ENCODE assay signal across 1 cellular context in genomic region chr12:121536929-121537813, GRCh38.
A peak's percentile ranks its signal among the peaks of the same experiment; 100 is the strongest.
TF ChIP-seq lines count a peak whose summit lies in the region.

No MANE protein-coding gene starts in this region.

TF ChIP-seq in GM12878, 131 proteins besides CTCF, POLR2A, EP300 and RAD21 (continued from another document and continues in another):
- TF ChIP-seq SKIL (IDR thresholded peaks at IDR 0.05; ENCODE audit: low read depth, poor library complexity, severe bottlenecking) (no peak), ZNF207 (IDR thresholded peaks at IDR 0.05; ENCODE audit: borderline replicate concordance) (no peak), PML (IDR thresholded peaks at IDR 0.05; ENCODE audit: low read length) (peak; percentile 76; the same call in 1 of the 2 replicates), MEF2B (IDR thresholded peaks at IDR 0.05; ENCODE audit: partially characterized antibody, poor library complexity, severe bottlenecking) (peak; percentile 53), ZBTB11 (CRISPR knock-in tag; IDR thresholded peaks at IDR 0.05) (no peak), BCL11A (IDR thresholded peaks at IDR 0.05; ENCODE audit: low read depth, low read length) (0 out of 2 replicates have a peak, but pooled peaks have one; percentile 16), ZBTB40 (IDR thresholded peaks at IDR 0.05; ENCODE audit: borderline replicate concordance) (no peak), LARP7 (IDR thresholded peaks at IDR 0.05) (peak; percentile 54), HSF1 (IDR thresholded peaks at IDR 0.05; ENCODE audit: low read depth, low read length) (no peak), SREBF2 (IDR thresholded peaks at IDR 0.05; ENCODE audit: low read length) (no peak), HDGF (IDR thresholded peaks at IDR 0.05) (peak; percentile 64), SIX5 (IDR thresholded peaks at IDR 0.05; ENCODE audit: low read depth, low read length, severe bottlenecking) (no peak), RAD51 (IDR thresholded peaks at IDR 0.05) (peak; percentile 80), YY1 (IDR thresholded peaks at IDR 0.05; ENCODE audit: low read depth, low read length) (peak; percentile 55), YBX1 (IDR thresholded peaks at IDR 0.05) (no peak), SUZ12 (IDR thresholded peaks at IDR 0.05; ENCODE audit: unreplicated experiment) (no peak), KLF5 (IDR thresholded peaks at IDR 0.05; ENCODE audit: partially characterized antibody) (peak; percentile 21), TAF1 (IDR thresholded peaks at IDR 0.05; ENCODE audit: borderline replicate concordance, low read depth, low read length) (no peak; the same call in 1 of the 2 replicates), RBBP5 (conservative IDR thresholded peaks at IDR 0.05) (no peak), BHLHE40 (IDR thresholded peaks at IDR 0.05; ENCODE audit: borderline replicate concordance in 1 of 2, low read depth in 2 of 2, low read length in 1 of 2) (peak; percentile 4 to 84; a peak in 2 of 4 replicates), ATF3 (IDR thresholded peaks at IDR 0.05; ENCODE audit: borderline replicate concordance, extremely low read depth, low read depth, low read length) (no peak), FOS (IDR thresholded peaks at IDR 0.05; ENCODE audit: borderline replicate concordance, extremely low read depth, insufficient read length) (no peak), MEF2A (IDR thresholded peaks at IDR 0.05; ENCODE audit: insufficient read depth, low read depth, low read length) (0 out of 2 replicates have a peak, but pooled peaks have one; percentile 44), NRF1 (conservative IDR thresholded peaks at IDR 0.05; ENCODE audit: low read depth, low read length) (no peak), SIN3A (IDR thresholded peaks at IDR 0.05; ENCODE audit: low read depth, low read length) (no peak; the same call in 1 of the 2 replicates)
- TF ChIP-seq, protein P1, sequence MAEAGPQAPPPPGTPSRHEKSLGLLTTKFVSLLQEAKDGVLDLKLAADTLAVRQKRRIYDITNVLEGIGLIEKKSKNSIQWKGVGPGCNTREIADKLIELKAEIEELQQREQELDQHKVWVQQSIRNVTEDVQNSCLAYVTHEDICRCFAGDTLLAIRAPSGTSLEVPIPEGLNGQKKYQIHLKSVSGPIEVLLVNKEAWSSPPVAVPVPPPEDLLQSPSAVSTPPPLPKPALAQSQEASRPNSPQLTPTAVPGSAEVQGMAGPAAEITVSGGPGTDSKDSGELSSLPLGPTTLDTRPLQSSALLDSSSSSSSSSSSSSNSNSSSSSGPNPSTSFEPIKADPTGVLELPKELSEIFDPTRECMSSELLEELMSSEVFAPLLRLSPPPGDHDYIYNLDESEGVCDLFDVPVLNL (IDR thresholded peaks at IDR 0.05; ENCODE audit: low read depth, low read length), result no peak
- TF ChIP-seq, protein P2, sequence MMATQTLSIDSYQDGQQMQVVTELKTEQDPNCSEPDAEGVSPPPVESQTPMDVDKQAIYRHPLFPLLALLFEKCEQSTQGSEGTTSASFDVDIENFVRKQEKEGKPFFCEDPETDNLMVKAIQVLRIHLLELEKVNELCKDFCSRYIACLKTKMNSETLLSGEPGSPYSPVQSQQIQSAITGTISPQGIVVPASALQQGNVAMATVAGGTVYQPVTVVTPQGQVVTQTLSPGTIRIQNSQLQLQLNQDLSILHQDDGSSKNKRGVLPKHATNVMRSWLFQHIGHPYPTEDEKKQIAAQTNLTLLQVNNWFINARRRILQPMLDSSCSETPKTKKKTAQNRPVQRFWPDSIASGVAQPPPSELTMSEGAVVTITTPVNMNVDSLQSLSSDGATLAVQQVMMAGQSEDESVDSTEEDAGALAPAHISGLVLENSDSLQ (IDR thresholded peaks at IDR 0.05), result no peak; the same call in 1 of the 2 replicates
- TF ChIP-seq, protein P3, sequence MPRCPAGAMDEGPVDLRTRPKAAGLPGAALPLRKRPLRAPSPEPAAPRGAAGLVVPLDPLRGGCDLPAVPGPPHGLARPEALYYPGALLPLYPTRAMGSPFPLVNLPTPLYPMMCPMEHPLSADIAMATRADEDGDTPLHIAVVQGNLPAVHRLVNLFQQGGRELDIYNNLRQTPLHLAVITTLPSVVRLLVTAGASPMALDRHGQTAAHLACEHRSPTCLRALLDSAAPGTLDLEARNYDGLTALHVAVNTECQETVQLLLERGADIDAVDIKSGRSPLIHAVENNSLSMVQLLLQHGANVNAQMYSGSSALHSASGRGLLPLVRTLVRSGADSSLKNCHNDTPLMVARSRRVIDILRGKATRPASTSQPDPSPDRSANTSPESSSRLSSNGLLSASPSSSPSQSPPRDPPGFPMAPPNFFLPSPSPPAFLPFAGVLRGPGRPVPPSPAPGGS (IDR thresholded peaks at IDR 0.05; ENCODE audit: borderline replicate concordance, insufficient read depth, low read depth, low read length, poor library complexity, severe bottlenecking), result peak; percentile 79
- TF ChIP-seq, protein P4, sequence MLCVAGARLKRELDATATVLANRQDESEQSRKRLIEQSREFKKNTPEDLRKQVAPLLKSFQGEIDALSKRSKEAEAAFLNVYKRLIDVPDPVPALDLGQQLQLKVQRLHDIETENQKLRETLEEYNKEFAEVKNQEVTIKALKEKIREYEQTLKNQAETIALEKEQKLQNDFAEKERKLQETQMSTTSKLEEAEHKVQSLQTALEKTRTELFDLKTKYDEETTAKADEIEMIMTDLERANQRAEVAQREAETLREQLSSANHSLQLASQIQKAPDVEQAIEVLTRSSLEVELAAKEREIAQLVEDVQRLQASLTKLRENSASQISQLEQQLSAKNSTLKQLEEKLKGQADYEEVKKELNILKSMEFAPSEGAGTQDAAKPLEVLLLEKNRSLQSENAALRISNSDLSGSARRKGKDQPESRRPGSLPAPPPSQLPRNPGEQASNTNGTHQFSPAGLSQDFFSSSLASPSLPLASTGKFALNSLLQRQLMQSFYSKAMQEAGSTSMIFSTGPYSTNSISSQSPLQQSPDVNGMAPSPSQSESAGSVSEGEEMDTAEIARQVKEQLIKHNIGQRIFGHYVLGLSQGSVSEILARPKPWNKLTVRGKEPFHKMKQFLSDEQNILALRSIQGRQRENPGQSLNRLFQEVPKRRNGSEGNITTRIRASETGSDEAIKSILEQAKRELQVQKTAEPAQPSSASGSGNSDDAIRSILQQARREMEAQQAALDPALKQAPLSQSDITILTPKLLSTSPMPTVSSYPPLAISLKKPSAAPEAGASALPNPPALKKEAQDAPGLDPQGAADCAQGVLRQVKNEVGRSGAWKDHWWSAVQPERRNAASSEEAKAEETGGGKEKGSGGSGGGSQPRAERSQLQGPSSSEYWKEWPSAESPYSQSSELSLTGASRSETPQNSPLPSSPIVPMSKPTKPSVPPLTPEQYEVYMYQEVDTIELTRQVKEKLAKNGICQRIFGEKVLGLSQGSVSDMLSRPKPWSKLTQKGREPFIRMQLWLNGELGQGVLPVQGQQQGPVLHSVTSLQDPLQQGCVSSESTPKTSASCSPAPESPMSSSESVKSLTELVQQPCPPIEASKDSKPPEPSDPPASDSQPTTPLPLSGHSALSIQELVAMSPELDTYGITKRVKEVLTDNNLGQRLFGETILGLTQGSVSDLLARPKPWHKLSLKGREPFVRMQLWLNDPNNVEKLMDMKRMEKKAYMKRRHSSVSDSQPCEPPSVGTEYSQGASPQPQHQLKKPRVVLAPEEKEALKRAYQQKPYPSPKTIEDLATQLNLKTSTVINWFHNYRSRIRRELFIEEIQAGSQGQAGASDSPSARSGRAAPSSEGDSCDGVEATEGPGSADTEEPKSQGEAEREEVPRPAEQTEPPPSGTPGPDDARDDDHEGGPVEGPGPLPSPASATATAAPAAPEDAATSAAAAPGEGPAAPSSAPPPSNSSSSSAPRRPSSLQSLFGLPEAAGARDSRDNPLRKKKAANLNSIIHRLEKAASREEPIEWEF (IDR thresholded peaks at IDR 0.05; ENCODE audit: insufficient replicate concordance, low read depth, low read length), result no peak
